2 cellular contexts compared by ENCODE assay signal in the genomic region with DNA sequence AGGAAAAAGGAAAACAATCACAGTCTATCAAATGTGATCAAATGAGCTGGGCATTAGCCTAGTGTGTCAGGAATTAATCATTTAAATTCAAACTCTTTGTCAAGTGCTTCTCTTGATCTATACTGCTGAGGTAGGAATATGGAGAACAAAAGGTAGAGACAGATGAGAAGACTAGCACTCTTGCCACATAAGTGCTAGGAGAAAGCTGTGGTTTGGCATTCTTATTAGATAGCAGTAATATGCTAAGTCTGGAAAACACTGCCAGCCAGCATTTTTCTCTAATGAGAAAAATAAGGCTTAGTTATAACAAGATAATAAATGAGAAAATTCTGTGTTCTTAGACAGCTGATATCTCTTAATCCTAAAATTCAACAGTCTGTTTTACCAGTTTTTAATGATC.
TF ChIP-seq lines count a peak whose summit lies in the region.

No MANE protein-coding gene starts in this region.

TF ChIP-seq in GM12878, 131 proteins besides CTCF, POLR2A, EP300 and RAD21:
- no peak for TF ChIP-seq NR2C2 (IDR thresholded peaks at IDR 0.05; ENCODE audit: borderline replicate concordance, control insufficient read depth, insufficient read length, low read depth)
- TF ChIP-seq TCF3 (IDR thresholded peaks at IDR 0.05; ENCODE audit: borderline replicate concordance, insufficient read depth, low read depth, low read length): no peak
- no peak for TF ChIP-seq RCOR1 (conservative IDR thresholded peaks at IDR 0.05; ENCODE audit: low read depth, low read length)
- TF ChIP-seq TCF7 (IDR thresholded peaks at IDR 0.05; ENCODE audit: borderline replicate concordance): no peak
- no peak for TF ChIP-seq ZBED1 (IDR thresholded peaks at IDR 0.05; ENCODE audit: borderline replicate concordance)

TF ChIP-seq in HEK293T, 16 proteins besides CTCF, POLR2A, EP300 and RAD21:
- TF ChIP-seq TARDBP (IDR thresholded peaks at IDR 0.05) (no peak), FOXM1 (IDR thresholded peaks at IDR 0.05; ENCODE audit: borderline replicate concordance) (no peak), SP1 (IDR thresholded peaks at IDR 0.05) (no peak), ZNF384 (IDR thresholded peaks at IDR 0.05) (no peak), SUZ12 (IDR thresholded peaks at IDR 0.05) (no peak), HDGF (IDR thresholded peaks at IDR 0.05; ENCODE audit: borderline replicate concordance) (no peak), FOXA1 (IDR thresholded peaks at IDR 0.05) (no peak), FOXK2 (IDR thresholded peaks at IDR 0.05) (no peak), NFRKB (IDR thresholded peaks at IDR 0.05) (no peak), L3MBTL2 (conservative IDR thresholded peaks at IDR 0.05) (no peak), BHLHE40 (IDR thresholded peaks at IDR 0.05; ENCODE audit: borderline replicate concordance) (no peak), LEF1 (IDR thresholded peaks at IDR 0.05; ENCODE audit: borderline replicate concordance) (no peak), CTBP1 (IDR thresholded peaks at IDR 0.05; ENCODE audit: borderline replicate concordance) (no peak), ELF4 (IDR thresholded peaks at IDR 0.05) (no peak), ARNT (IDR thresholded peaks at IDR 0.05) (no peak)
- TF ChIP-seq, protein P1, sequence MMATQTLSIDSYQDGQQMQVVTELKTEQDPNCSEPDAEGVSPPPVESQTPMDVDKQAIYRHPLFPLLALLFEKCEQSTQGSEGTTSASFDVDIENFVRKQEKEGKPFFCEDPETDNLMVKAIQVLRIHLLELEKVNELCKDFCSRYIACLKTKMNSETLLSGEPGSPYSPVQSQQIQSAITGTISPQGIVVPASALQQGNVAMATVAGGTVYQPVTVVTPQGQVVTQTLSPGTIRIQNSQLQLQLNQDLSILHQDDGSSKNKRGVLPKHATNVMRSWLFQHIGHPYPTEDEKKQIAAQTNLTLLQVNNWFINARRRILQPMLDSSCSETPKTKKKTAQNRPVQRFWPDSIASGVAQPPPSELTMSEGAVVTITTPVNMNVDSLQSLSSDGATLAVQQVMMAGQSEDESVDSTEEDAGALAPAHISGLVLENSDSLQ (IDR thresholded peaks at IDR 0.05): no peak
